22 cellular contexts compared by ENCODE assay signal in the genomic region with DNA sequence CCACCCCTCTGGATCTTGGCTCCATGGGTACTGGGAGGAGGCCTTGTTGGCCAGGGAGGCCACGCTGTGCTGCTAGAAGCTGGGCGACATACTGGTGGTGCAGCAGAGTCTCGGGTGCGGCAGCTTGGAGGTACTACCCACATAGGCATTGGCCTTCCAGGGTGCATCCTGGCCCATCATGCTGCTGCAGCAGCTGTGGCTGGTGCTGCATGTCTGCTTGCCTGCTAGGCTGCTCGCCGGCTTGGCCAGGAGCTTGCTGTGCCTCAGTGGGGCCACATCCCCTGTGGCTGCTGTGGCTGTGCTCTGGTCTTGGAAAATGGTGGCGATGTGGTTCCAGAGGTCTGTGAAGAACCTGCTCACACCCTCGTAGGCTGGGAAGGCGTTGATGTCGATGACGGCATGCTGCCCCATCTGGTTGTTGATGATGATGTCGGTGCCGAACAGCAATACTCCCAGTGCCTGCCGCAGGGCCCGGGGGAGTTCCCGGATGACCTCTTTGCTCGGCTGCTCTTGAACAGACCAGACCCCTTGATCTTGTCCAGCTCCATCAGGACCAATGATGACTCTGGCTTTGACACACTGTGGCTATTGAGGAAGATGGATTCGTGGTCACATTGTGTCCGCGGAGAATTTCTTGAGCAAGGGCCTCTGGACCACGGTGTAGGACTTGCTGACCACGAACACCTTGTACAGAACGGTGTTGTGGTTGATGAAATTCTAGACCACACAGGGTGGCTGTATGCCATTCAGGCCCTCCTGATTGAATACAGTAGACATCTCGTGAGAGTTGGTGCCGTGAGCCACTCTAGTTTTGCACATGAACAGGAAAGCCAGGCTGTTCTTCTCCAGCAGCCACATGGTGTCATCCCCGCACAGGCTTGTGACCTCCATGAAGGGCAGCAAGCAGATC. TPM values are rescaled to one million over a fixed set of nuclear protein-coding genes. Genes with fewer than 3 reads are reported as not detected.
A peak's percentile ranks its signal among the peaks of the same experiment; 100 is the strongest.
DNase-seq lines count a peak whose midpoint lies in the region; ATAC-seq, FAIRE-seq and TF ChIP-seq lines count a peak whose summit lies in the region.
"Had no signal": no experiment of that assay in that cellular context is flagged by ENCODE, and none has a peak within 500 bp of the region (broad histone marks: within the 10 kb centered on the region; RNA-seq: fewer than 3 reads in every experiment).

No MANE protein-coding gene starts in this region.

- H3K27ac Mint-ChIP-seq in immature natural killer cell = peak overlapping the region in 4 of 6 donors; percentile 45 to 66 (median 51)
- H3K27ac Mint-ChIP-seq: B cell; CD4-positive, CD25-positive, alpha-beta regulatory T cell had no signal

- peak overlapping the region in 1 of 5 donors; percentile 33 for H3K4me3 Mint-ChIP-seq in immature natural killer cell
- H3K4me3 Mint-ChIP-seq: B cell; CD4-positive, CD25-positive, alpha-beta regulatory T cell had no signal

- TF ChIP-seq POLR2A in GM12892 (IDR thresholded peaks at IDR 0.05; ENCODE audit: low read depth, low read length) (peak; percentile 43; the same call in 1 of the 2 replicates), NB4 (IDR thresholded peaks at IDR 0.05; ENCODE audit: extremely low read depth, insufficient read length) (no peak)

- intact Hi-C loops in psoas muscle (cut with DNase I) = no loop called here
- intact Hi-C loops in left lung (cut with DNase I) = no loop called here

- TF ChIP-seq CTCF in NB4 (IDR thresholded peaks at IDR 0.05; ENCODE audit: low read depth, low read length) (no peak), psoas muscle (IDR thresholded peaks at IDR 0.05) (no peak), left lung (IDR thresholded peaks at IDR 0.05) (no peak)

- peaks cover 0 to 14% of the 10 kb centered on the region in 2 donors for H3K4me1 Mint-ChIP-seq in immature natural killer cell

- H3K36me3 ChIP-seq in psoas muscle (ENCODE audit: insufficient read depth in 1 of 2, low read depth in 1 of 2) = peaks cover 0 to 19% of the 10 kb centered on the region in 2 donors
- peaks cover 0 to 29% of the 10 kb centered on the region in 2 donors for H3K36me3 ChIP-seq in left lung

- H3K9me3 Mint-ChIP-seq in immature natural killer cell = no peaks in the 10 kb centered on the region
- H3K9me3 Mint-ChIP-seq: CD4-positive, CD25-positive, alpha-beta regulatory T cell had no signal

- peaks cover 0 to 6% (median 6%) of the 10 kb centered on the region in 3 donors for H3K27me3 Mint-ChIP-seq in immature natural killer cell (ENCODE audit: low read depth in 3 of 3)
- H3K27me3 Mint-ChIP-seq: B cell; CD4-positive, CD25-positive, alpha-beta regulatory T cell had no signal

- ATAC-seq in psoas muscle (peak in 3 of 4 donors; percentile 42 to 78 (median 58)), left lung (no peak)

- FAIRE-seq in GM12892 (lab: Jason Lieb, UNC) = no peak
- FAIRE-seq: H54, HTR-8/SVneo had no signal

- WGBS in psoas muscle, 3 donors = 91 to 95% (median 92%) methylated on average over 21 to 26 of the region's 26 CpGs

- peaks cover 0 to 3% (median 0%) of the 10 kb centered on the region in 3 donors for H3K36me3 Mint-ChIP-seq in immature natural killer cell

- H3K9me3 ChIP-seq in psoas muscle (peaks cover 5% of the 10 kb centered on the region), left lung (no peaks in the 10 kb centered on the region)
- H3K9me3 ChIP-seq: SK-N-SH had no signal

- H3K4me3 ChIP-seq in NB4 (ENCODE audit: low read depth, low read length) (no peak overlapping the region), psoas muscle (no peak overlapping the region), left lung (no peak overlapping the region)

- H3K27me3 ChIP-seq in psoas muscle (ENCODE audit: insufficient read depth in 3 of 3, low read length in 2 of 3) (peaks cover 0 to 5% (median 0%) of the 10 kb centered on the region in 3 donors), left lung (peaks cover 0 to 5% of the 10 kb centered on the region in 2 donors)

- H3K4me1 ChIP-seq in psoas muscle = no peaks in the 10 kb centered on the region
- no peaks in the 10 kb centered on the region for H3K4me1 ChIP-seq in left lung

- DNase-seq in GM12892 (ENCODE audit: insufficient read length) = no peak
- peak; percentile 53 for DNase-seq in NB4 (ENCODE audit: low read depth)
- DNase-seq in immature natural killer cell = peak; percentile 22 to 31 (median 29)
- DNase-seq in psoas muscle = no peak
- DNase-seq in left lung = no peak
- no peak for DNase-seq in middle frontal gyrus (ENCODE audit: extremely low spot score, low spot score)
- DNase-seq in NCI-H446 treated with DMSO at 0.1 percent for 48 hours (lab: John Stamatoyannopoulos, UW) = no peak
- no peak for DNase-seq in superior temporal gyrus (ENCODE audit: extremely low spot score)
- DNase-seq: CD4-positive, CD25-positive, alpha-beta regulatory T cell; IMR-90; Kasumi-1; NCI-H1105 treated with DMSO at 0.1 percent for 48 hours; NCI-H1694 treated with DMSO at 0.1 percent for 48 hours; NCI-H2107; NCI-H524; NCI-H82; RPMI8226; SHP77 treated with DMSO at 0.1 percent for 48 hours had no signal

- H3K27ac ChIP-seq in psoas muscle (no peak overlapping the region), left lung (no peak overlapping the region)

RNA-seq across cellular contexts. Expression of a gene that starts 11.8 kb away (rescaled TPM):
- 19.5 TPM for polyA plus RNA-seq in GM12892 (2012; ENCODE audit: missing spikeins)
- 10 to 100 TPM; 15.1 to 34.1 (median 18.0) TPM for polyA plus RNA-seq in immature natural killer cell
- total RNA-seq in psoas muscle = 10 to 100 TPM; 21.5 to 25.6 (median 23.6) TPM
- polyA plus RNA-seq in psoas muscle = 10 to 100 TPM; 18.2 to 33.8 (median 25.0) TPM
- total RNA-seq in left lung = 10 to 100 TPM; 31.6 to 32.2 TPM

RNA-seq across cellular contexts. Expression of a gene that starts 12.4 kb away (rescaled TPM):
- polyA plus RNA-seq in GM12892 (2012; ENCODE audit: missing spikeins) = 59.7 TPM
- polyA plus RNA-seq in immature natural killer cell (100 to 1,000 TPM; 124 to 208 (median 151) TPM), psoas muscle (100 to 1,000 TPM; 145 to 207 (median 201) TPM)
- total RNA-seq in psoas muscle (100 to 1,000 TPM; 142 to 194 (median 169) TPM), left lung (10 to 100 TPM; 58.5 to 80.4 TPM)

RNA-seq across cellular contexts. Expression of a gene that starts 36.8 kb away (rescaled TPM):
- polyA plus RNA-seq in GM12892 (2012; ENCODE audit: missing spikeins) = 112 TPM
- polyA plus RNA-seq in immature natural killer cell (100 to 1,000 TPM; 146 to 205 (median 167) TPM), psoas muscle (100 to 1,000 TPM in 2 of 3 donors, 10 to 100 TPM in 1; 96.2 to 120 (median 115) TPM)
- total RNA-seq in psoas muscle (100 to 1,000 TPM; 145 to 230 (median 187) TPM), left lung (100 to 1,000 TPM; 202 to 248 TPM)

Comparison
In these comparisons a context has a peak if more than half of its experiments do, and no peak if none do; other contexts are left out.
1. DNase-seq: peak in NB4 (single experiment) and immature natural killer cell (3 of 3); none in GM12892 (single experiment), psoas muscle (0 of 2), left lung (0 of 2), middle frontal gyrus (single experiment), NCI-H446 treated with DMSO at 0.1 percent for 48 hours (single experiment) and superior temporal gyrus (single experiment).